8 cellular contexts compared by ENCODE assay signal in the genomic region with DNA sequence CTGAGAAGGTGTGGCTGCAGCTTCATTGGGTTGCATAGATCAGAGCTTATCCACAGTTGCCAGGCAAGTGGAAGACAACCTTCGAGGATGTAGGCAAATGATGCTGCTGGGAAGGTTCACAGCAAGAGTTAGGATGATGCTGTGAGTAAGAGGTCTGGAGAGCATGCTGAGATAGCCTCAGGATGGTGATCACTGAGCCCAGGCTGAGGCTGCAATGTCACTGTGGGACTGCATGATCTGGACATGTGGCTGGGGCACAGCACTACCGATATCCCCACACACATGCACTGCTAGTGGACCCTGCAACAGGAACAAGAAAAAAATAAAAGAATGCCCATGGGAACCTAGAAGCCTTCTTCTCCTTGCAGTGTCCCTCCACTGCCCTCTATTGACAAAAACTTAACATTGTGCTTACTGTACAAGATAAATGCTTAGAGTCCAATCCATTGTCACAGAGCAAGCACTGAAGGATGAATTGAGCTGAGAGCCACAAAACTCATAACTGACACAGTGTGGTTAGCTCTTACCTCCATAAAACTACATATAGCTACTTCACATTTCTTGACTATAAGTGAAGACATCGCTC.
A peak's percentile ranks its signal among the peaks of the same experiment; 100 is the strongest.
DNase-seq lines count a peak whose midpoint lies in the region; ATAC-seq, FAIRE-seq and TF ChIP-seq lines count a peak whose summit lies in the region.

No MANE protein-coding gene starts in this region.

- no peaks in the 10 kb centered on the region for H3K36me3 ChIP-seq in K562 (ENCODE audit: control insufficient read depth, insufficient read depth, low read length)

- WGBS in K562 (ENCODE audit: insufficient coverage, low coverage, missing lambda C conversion rate): 0% methylated on average over 3 of the region's 3 CpGs

- no peaks in the 10 kb centered on the region for H3K79me2 ChIP-seq in K562 (ENCODE audit: control insufficient read depth, insufficient read depth, low read length)

- POLR2A ChIA-PET in K562 (lab: Yijun Ruan, JAX): no interaction called here

- H3K9ac ChIP-seq in K562 (ENCODE audit: insufficient read depth in 1 of 2, low read depth in 2 of 2, low read length in 2 of 2): no peak overlapping the region

- no peaks in the 10 kb centered on the region for H4K20me1 ChIP-seq in K562 (replicated peaks; ENCODE audit: control insufficient read depth, insufficient read depth, low read length)

- no peaks in the 10 kb centered on the region for H3K4me1 ChIP-seq in K562 (replicated peaks in 1 of 2; ENCODE audit: control insufficient read depth in 2 of 2, insufficient read depth in 2 of 2, low read length in 2 of 2)

- H3K27ac ChIP-seq in K562 (ENCODE audit: extremely low read depth, low read depth, low read length): no peak overlapping the region

- no peaks in the 10 kb centered on the region for H3K9me1 ChIP-seq in K562 (ENCODE audit: control insufficient read depth, insufficient read depth, low read length)

- H2AFZ ChIP-seq in K562 (ENCODE audit: low read depth, low read length): no peak overlapping the region

- TF ChIP-seq RAD21 in K562 (CRISPR knock-in tag; conservative IDR thresholded peaks at IDR 0.05 in 1 of 2, IDR thresholded peaks at IDR 0.05 in 1 of 2): peak in 1 of 2 experiments; percentile 31; a peak in 1 of 4 replicates

- CTCF ChIA-PET in K562 (lab: Yijun Ruan, JAX; ENCODE audit: low intra/inter-chr PET ratio): no interaction called here

- no peak for TF ChIP-seq POLR2A in K562 (conservative IDR thresholded peaks at IDR 0.05)

- in situ Hi-C loops in K562 (cut with MboI): no loop called here

- ATAC-seq in GM19043 (IDR thresholded peaks at IDR 0.05; ENCODE audit: low read depth, unreplicated experiment) (peak; percentile 92), HG03159 (IDR thresholded peaks at IDR 0.05; ENCODE audit: unreplicated experiment) (peak; percentile 93), K562 (no peak)

- intact Hi-C loops in K562 (cut with micrococcal nuclease): no loop called here

- no peaks in the 10 kb centered on the region for H3K27me3 ChIP-seq in K562 (ENCODE audit: control insufficient read depth in 2 of 2, insufficient read depth in 2 of 2, low read length in 2 of 2)

- no peak for TF ChIP-seq EP300 in K562 (IDR thresholded peaks at IDR 0.05; ENCODE audit: low read length)

- DNase-seq in DMS153 treated with DMSO at 0.1 percent for 48 hours (lab: John Stamatoyannopoulos, UW; ENCODE audit: unreplicated experiment): peak; percentile 25
- DNase-seq in NCI-H345 (lab: John Stamatoyannopoulos, UW): peak; percentile 49
- DNase-seq in K562 (ENCODE audit: extremely low read depth in 1 of 4, low spot score in 3 of 4): peak in 1 of 4 experiments; percentile 4
- peak; percentile 21 for DNase-seq in kidney glomerular epithelial cell (lab: John Stamatoyannopoulos, UW)
- DNase-seq in urothelium cell line (ENCODE audit: low spot score): peak; percentile 4
- no peak for DNase-seq in SKM-1 treated with dmso at 0.1 percent for 144 hours (lab: John Stamatoyannopoulos, UW; ENCODE audit: unreplicated experiment)

- no peak overlapping the region for H3K4me3 ChIP-seq in K562

- no peaks in the 10 kb centered on the region for H3K9me3 ChIP-seq in K562 (replicated peaks; ENCODE audit: control insufficient read depth, insufficient read depth, low read depth, low read length)

- peak in 2 of 3 experiments; percentile 17 to 22; a peak in 2 of 6 replicates for TF ChIP-seq CTCF in K562 (IDR thresholded peaks at IDR 0.05 in 2 of 3, conservative IDR thresholded peaks at IDR 0.05 in 1 of 3; ENCODE audit: insufficient read depth in 2 of 3, low read depth in 1 of 3, low read length in 3 of 3)

- no peak overlapping the region for H3K4me2 ChIP-seq in K562 (ENCODE audit: insufficient read depth, low read length)

- no TSS peak for BruUV-seq in K562 (replicated peaks; lab: Mats Ljungman, UMichigan)

- FAIRE-seq in K562 (lab: Jason Lieb, UNC) (no peak), urothelium cell line (lab: Jason Lieb, UNC) (no peak)

TF ChIP-seq in K562, 482 proteins besides CTCF, POLR2A, EP300 and RAD21:
- TF ChIP-seq ZBTB17 (CRISPR knock-in tag; IDR thresholded peaks at IDR 0.05): no peak
- TF ChIP-seq EWSR1 (IDR thresholded peaks at IDR 0.05; ENCODE audit: borderline replicate concordance, low read depth, partially characterized antibody): no peak
